In the genomic region with DNA sequence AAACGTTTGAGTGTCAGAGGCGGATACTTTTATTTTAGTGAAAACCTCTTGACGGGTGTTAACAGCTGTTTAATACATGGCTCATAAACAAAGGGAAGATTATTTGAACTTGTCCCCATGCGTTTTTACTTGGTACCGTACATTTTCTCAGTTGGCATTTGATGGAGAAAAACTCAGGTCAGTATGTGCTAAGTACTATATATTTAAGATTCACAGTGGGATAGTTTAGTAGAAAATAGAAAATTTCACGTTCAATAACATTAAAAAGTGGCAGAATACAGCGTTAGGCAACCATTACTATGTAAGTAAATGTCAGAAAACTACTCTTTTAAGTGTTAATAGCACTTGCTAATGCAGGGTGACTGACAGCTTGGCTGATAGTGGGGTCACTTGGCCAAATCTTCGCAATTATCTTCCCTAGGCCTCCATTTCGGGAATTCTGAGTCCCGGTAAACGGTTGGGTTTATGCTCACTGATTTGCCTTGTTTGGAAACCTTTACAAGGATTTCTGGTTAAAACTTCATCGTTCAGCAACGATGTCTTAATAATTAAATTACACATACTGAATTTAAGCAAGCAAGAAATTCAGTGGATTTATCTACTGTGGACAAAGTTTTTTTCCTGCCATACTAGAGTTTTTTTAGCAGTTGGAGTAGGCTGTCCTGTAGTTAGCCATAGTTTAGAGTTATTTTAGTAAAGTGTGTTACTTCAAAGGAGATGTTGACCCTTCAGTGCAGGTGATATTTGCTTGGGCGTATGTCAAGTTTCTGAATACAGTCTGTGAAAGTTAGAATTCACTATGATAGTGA, we compare ENCODE assay signal across 8 cellular contexts. TPM values are rescaled to one million over a fixed set of nuclear protein-coding genes. Genes with fewer than 3 reads are reported as not detected.
A peak's percentile ranks its signal among the peaks of the same experiment; 100 is the strongest.
DNase-seq lines count a peak whose midpoint lies in the region; ATAC-seq and TF ChIP-seq lines count a peak whose summit lies in the region.

No MANE protein-coding gene starts in this region.

- H3K9ac ChIP-seq in muscle layer of colon (ENCODE audit: low read length) = peak overlapping the region; percentile 49

- DNase-seq in AG04450 (ENCODE audit: low read depth, low spot score) = no peak
- no peak for DNase-seq in central memory CD8-positive, alpha-beta T cell (ENCODE audit: low spot score in 2 of 2)
- no peak for DNase-seq in NCI-H345 treated with DMSO at 0.1 percent for 48 hours (lab: John Stamatoyannopoulos, UW; ENCODE audit: unreplicated experiment)

- H3K27me3 ChIP-seq in AG04450 (ENCODE audit: control insufficient read depth, insufficient read depth, low read length) (no peaks in the 10 kb centered on the region), muscle layer of colon (ENCODE audit: control insufficient read depth in 1 of 2, insufficient read depth in 2 of 2, low read length in 2 of 2) (no peaks in the 10 kb centered on the region)

- H3K4me1 ChIP-seq in muscle layer of colon (ENCODE audit: insufficient read depth, low read length) = peaks cover 53% of the 10 kb centered on the region

- no peaks in the 10 kb centered on the region for H3K27me3 Mint-ChIP-seq in central memory CD8-positive, alpha-beta T cell

- H3K9me3 Mint-ChIP-seq in central memory CD8-positive, alpha-beta T cell = no peaks in the 10 kb centered on the region

- H3K4me1 Mint-ChIP-seq in central memory CD8-positive, alpha-beta T cell = peaks cover 70% of the 10 kb centered on the region

- peaks cover 28% of the 10 kb centered on the region for H3K36me3 ChIP-seq in KOPT-K1 (ENCODE audit: insufficient read depth, low read length)
- H3K36me3 ChIP-seq in muscle layer of colon (ENCODE audit: insufficient read depth, low read length) = no peaks in the 10 kb centered on the region

- H3K4me3 ChIP-seq in AG04450 (ENCODE audit: low read depth, low read length) (peak overlapping the region; percentile 62), muscle layer of colon (ENCODE audit: low read depth in 1 of 2, low read length in 2 of 2) (peak overlapping the region; percentile 34 to 63)

- H3K27ac Mint-ChIP-seq in central memory CD8-positive, alpha-beta T cell (ENCODE audit: low read depth) = peak overlapping the region; percentile 98

- H3K9me3 ChIP-seq in AG04450 (ENCODE audit: control insufficient read depth, insufficient read depth, low read length) (no peaks in the 10 kb centered on the region), KOPT-K1 (ENCODE audit: insufficient read depth, low read length, poor library complexity, severe bottlenecking) (no peaks in the 10 kb centered on the region), muscle layer of colon (ENCODE audit: low read length) (no peaks in the 10 kb centered on the region)

- CTCF ChIA-PET in AG04450 (lab: Charles Lee) = interaction anchor here (1.0 to 5.8 kb wide), 3 partner anchors 15 to 97 kb away, joined by 3 to 54 read pairs (median 4); no protein-coding TSS in a partner anchor

- ATAC-seq in central memory CD8-positive, alpha-beta T cell (replicated peaks; ENCODE audit: extremely low read depth, poor library complexity, severe bottlenecking) = no peak
- ATAC-seq in HG03520 (IDR thresholded peaks at IDR 0.05; ENCODE audit: unreplicated experiment) = no peak
- no peak for ATAC-seq in HG03045 (IDR thresholded peaks at IDR 0.05; ENCODE audit: unreplicated experiment)
- no peak for ATAC-seq in GM21423 (IDR thresholded peaks at IDR 0.05; ENCODE audit: unreplicated experiment)

- H3K27ac ChIP-seq in AG04450 (ENCODE audit: low read depth, low read length) = peak overlapping the region; percentile 91
- peak overlapping the region; percentile 99 for H3K27ac ChIP-seq in KOPT-K1 (ENCODE audit: low read depth, low read length, poor library complexity, severe bottlenecking)
- peak overlapping the region; percentile 91 for H3K27ac ChIP-seq in muscle layer of colon (ENCODE audit: low read depth, low read length)

- POLR2A ChIA-PET in AG04450 (lab: Yijun Ruan, JAX) = interaction anchor here (1.3 to 5.5 kb wide), 3 partner anchors 22 to 24 kb away, joined by 3 to 98 read pairs (median 44); no protein-coding TSS in a partner anchor

- TF ChIP-seq CTCF in AG04450 (IDR thresholded peaks at IDR 0.05; ENCODE audit: low read depth, low read length) = no peak

- H3K4me3 Mint-ChIP-seq in central memory CD8-positive, alpha-beta T cell = peak overlapping the region; percentile 89

- H3K36me3 Mint-ChIP-seq in central memory CD8-positive, alpha-beta T cell (ENCODE audit: insufficient read depth) = peaks cover 48% of the 10 kb centered on the region

RNA-seq across cellular contexts. Expression of a gene that starts 4.9 kb away (rescaled TPM):
- 62.6 and 74.8 TPM in 2 replicates for polyA plus RNA-seq in AG04450 (2011; rRNA removed)
- 163 and 178 TPM in 2 replicates for polyA minus RNA-seq in AG04450 (2011; rRNA and poly(A)+ RNA removed)
